19 cellular contexts compared by ENCODE assay signal in the genomic region with DNA sequence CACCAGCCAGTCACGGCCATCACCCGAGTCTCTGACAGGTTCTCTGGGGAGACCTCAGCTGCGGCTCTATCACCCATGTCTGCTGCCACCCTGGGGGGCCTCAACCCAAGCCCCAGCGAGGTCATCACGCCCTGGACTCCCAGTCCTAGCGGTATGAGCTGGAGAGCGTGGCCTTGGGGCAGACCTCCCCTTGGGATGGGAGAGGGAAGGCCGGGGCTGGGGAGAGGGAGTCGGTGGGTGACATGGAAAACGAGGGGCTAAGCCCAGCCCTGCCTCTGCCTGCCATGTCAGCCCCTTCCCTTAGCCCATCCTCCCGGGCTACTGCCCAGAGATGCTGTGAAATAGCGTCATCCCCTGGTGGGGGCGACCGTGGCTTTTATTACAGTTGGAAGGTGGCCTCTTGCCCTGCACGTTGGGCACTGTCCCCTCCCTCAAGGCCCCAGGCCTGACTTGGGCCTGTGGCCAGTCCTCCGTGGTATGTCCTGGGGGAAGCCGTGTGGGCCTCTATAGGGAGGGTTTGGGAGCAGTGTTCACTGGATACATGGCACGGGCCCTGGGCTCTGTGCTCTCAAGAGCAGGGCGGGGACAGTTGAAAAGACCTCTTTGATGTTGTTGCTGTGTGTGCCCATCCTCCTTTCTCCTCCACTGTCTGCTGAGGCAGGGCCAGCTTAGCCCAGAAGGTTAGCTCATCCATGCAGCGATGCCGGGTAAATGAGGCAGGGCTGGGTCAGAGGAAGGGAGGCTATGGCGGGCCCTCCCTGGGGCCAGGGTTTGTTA. TPM values are rescaled to one million over a fixed set of nuclear protein-coding genes. Genes with fewer than 3 reads are reported as not detected.
"Had no signal": no experiment of that assay in that cellular context is flagged by ENCODE, and none has a peak within 500 bp of the region (broad histone marks: within the 10 kb centered on the region; RNA-seq: fewer than 3 reads in every experiment).

No MANE protein-coding gene starts in this region.

- DNase-seq: activated CD4-positive, alpha-beta memory T cell treated with anti-CD3 and anti-CD28 coated beads, Interleukin-2, amount 10 ng/mL, durations not matched to agents 7 days and 5 days; activated CD4-positive, alpha-beta T cell treated with anti-CD3 and anti-CD28 coated beads for 4 hours; activated effector memory CD4-positive, alpha-beta T cell treated with Interleukin-2 at 50 U/mL for 16 hours; activated T-cell treated with anti-CD3 and anti-CD28 coated beads, Interleukin-2, amount 50 U/mL, for 24 hours; body of pancreas; glutamatergic neuron; sigmoid colon; stimulated activated CD4-positive, alpha-beta T cell treated with anti-CD3 and anti-CD28 coated beads, Interleukin-1b, Interleukin-23, amount 100 ng/mL, for 48 hours; stimulated activated naive CD8-positive, alpha-beta T cell treated with anti-CD3 and anti-CD28 coated beads, Interleukin-15, amount 100 ng/mL, for 72 hours had no signal

- H3K27ac ChIP-seq: body of pancreas, coronary artery had no signal

- ATAC-seq: body of pancreas; esophagus mucosa; stimulated activated naive CD8-positive, alpha-beta T cell treated with anti-CD3 and anti-CD28 coated beads, Interleukin-15, amount 100 ng/mL, for 72 hours; WTC11 had no signal

- H3K27me3 ChIP-seq: sigmoid colon had no signal

- H3K36me3 ChIP-seq: sigmoid colon had no signal

- FAIRE-seq: TTC549, urothelium cell line had no signal

- H3K4me1 ChIP-seq: body of pancreas, sigmoid colon had no signal

- H3K9me3 ChIP-seq: body of pancreas, sigmoid colon had no signal

- H3K4me3 ChIP-seq: body of pancreas, coronary artery, lung, sigmoid colon had no signal

RNA-seq across cellular contexts. Expression of a gene that starts 8.9 kb away (rescaled TPM):
- total RNA-seq: activated CD4-positive, alpha-beta memory T cell treated with anti-CD3 and anti-CD28 coated beads, Interleukin-2, amount 10 ng/mL, durations not matched to agents 7 days and 5 days; fibroblast of villous mesenchyme; pulmonary artery endothelial cell; T-helper 2 cell treated with Interferon-gamma antibody and Interleukin-4, amounts not matched to agents 100 ng/mL and 5 ng/mL, for 36 hours had no signal

RNA-seq across cellular contexts. Expression of a gene that starts 32.8 kb away (rescaled TPM):
- total RNA-seq: activated CD4-positive, alpha-beta memory T cell treated with anti-CD3 and anti-CD28 coated beads, Interleukin-2, amount 10 ng/mL, durations not matched to agents 7 days and 5 days; fibroblast of villous mesenchyme; pulmonary artery endothelial cell; T-helper 2 cell treated with Interferon-gamma antibody and Interleukin-4, amounts not matched to agents 100 ng/mL and 5 ng/mL, for 36 hours; temporal lobe had no signal

RNA-seq across cellular contexts. Expression of a gene that starts 48.3 kb away (rescaled TPM):
- total RNA-seq: activated CD4-positive, alpha-beta memory T cell treated with anti-CD3 and anti-CD28 coated beads, Interleukin-2, amount 10 ng/mL, durations not matched to agents 7 days and 5 days; body of pancreas; fibroblast of villous mesenchyme; pulmonary artery endothelial cell; T-helper 2 cell treated with Interferon-gamma antibody and Interleukin-4, amounts not matched to agents 100 ng/mL and 5 ng/mL, for 36 hours had no signal
